In genomic region chr3:102182162-102182561, GRCh38 we compare ENCODE assay signal across 12 cellular contexts.
DNase-seq lines count a peak whose midpoint lies in the region; ATAC-seq and TF ChIP-seq lines count a peak whose summit lies in the region.
"Had no signal": no experiment of that assay in that cellular context is flagged by ENCODE, and none has a peak within 500 bp of the region (broad histone marks: within the 10 kb centered on the region; RNA-seq: fewer than 3 reads in every experiment).

No MANE protein-coding gene starts in this region.

- TF ChIP-seq POLR2A in IMR-90 (IDR thresholded peaks at IDR 0.05; ENCODE audit: low read depth, low read length) = no peak

- H3K4me2 ChIP-seq in IMR-90 (ENCODE audit: low read depth, low read length) = peak overlapping the region; percentile 4; the same call in 1 of the 2 replicates

- H3K27me3 ChIP-seq in IMR-90 (ENCODE audit: control insufficient read depth, insufficient read depth, low read length) (no peaks in the 10 kb centered on the region), stomach smooth muscle (ENCODE audit: control insufficient read depth in 1 of 2, insufficient read depth in 2 of 2, low read length in 2 of 2) (no peaks in the 10 kb centered on the region)

- in situ Hi-C loops in IMR-90 (cut with MboI; ENCODE audit: low sequenced_read_pairs) = no loop called here

- H3K4me3 ChIP-seq in IMR-90 (ENCODE audit: insufficient read depth, low read depth, low read length) = no peak overlapping the region
- no peak overlapping the region for H3K4me3 ChIP-seq in choroid plexus epithelial cell (ENCODE audit: low read depth, low read length)
- H3K4me3 ChIP-seq in stomach smooth muscle (ENCODE audit: low read length in 2 of 2) = no peak overlapping the region

- H3K56ac ChIP-seq in IMR-90 (ENCODE audit: extremely low read depth, insufficient read depth, low read length) = peak overlapping the region; percentile 30; the same call in 1 of the 2 replicates

- 100% methylated on average over 1 of the region's 5 CpGs; no CpG with 5 or more reads in 1 of the 2 experiments for WGBS in IMR-90 (ENCODE audit: extremely low coverage in 2 of 2, insufficient read length in 1 of 2), 2 experiments

- intact Hi-C loops in IMR-90 (cut with micrococcal nuclease) = loop anchor here (2.0 kb wide), 1 partner anchor 15 kb away; no protein-coding TSS in a partner anchor

- H3K36me3 ChIP-seq in IMR-90 (ENCODE audit: control insufficient read depth, insufficient read depth, low read length) (no peaks in the 10 kb centered on the region), stomach smooth muscle (ENCODE audit: control insufficient read depth in 2 of 2, insufficient read depth in 2 of 2, low read length in 2 of 2) (no peaks in the 10 kb centered on the region)

- peak overlapping the region; percentile 76 for H3K23ac ChIP-seq in IMR-90 (ENCODE audit: low read depth, low read length)

- dilution Hi-C loops in IMR-90 (cut with HindIII; ENCODE audit: low sequenced_read_pairs, unreplicated experiment) = no loop called here

- H3K4ac ChIP-seq in IMR-90 (ENCODE audit: low read depth, low read length) = peak overlapping the region; percentile 76

- peak overlapping the region; percentile 80 for H2AK5ac ChIP-seq in IMR-90 (ENCODE audit: low read depth, low read length)

- H3K79me1 ChIP-seq in IMR-90 (ENCODE audit: low read depth in 1 of 2, low read length in 2 of 2) = peaks cover 0 to 8% of the 10 kb centered on the region in 2 experiments; a peak in 2 of 4 replicates

- peak overlapping the region; percentile 93 for H2BK120ac ChIP-seq in IMR-90 (ENCODE audit: low read depth, low read length)

- no peak for TF ChIP-seq RAD21 in IMR-90 (IDR thresholded peaks at IDR 0.05; ENCODE audit: low read length)

- DNase-seq in IMR-90 = peak; percentile 57
- peak; percentile 79 for DNase-seq in choroid plexus epithelial cell (ENCODE audit: low read depth)
- DNase-seq in left kidney (ENCODE audit: low read depth, low spot score) = peak; percentile 25
- no peak for DNase-seq in T1000 (lab: John Stamatoyannopoulos, UW)
- no peak for DNase-seq in activated CD4-positive, alpha-beta T cell treated with anti-CD3 and anti-CD28 coated beads, Interleukin-2, amount 50 U/mL, for 48 hours
- DNase-seq in caudate nucleus (lab: John Stamatoyannopoulos, UW) = no peak
- DNase-seq: glutamatergic neuron, NCI-H1105, nephron progenitor cell had no signal

- TF ChIP-seq CTCF in IMR-90 (conservative IDR thresholded peaks at IDR 0.05; ENCODE audit: low read depth, low read length) (no peak), choroid plexus epithelial cell (conservative IDR thresholded peaks at IDR 0.05; ENCODE audit: low read depth, low read length) (no peak)

- peak overlapping the region; percentile 51 to 66; a peak in 2 of 4 replicates for H4K8ac ChIP-seq in IMR-90 (ENCODE audit: low read depth in 2 of 2, low read length in 2 of 2)

- no peak; the same call in 1 of the 2 replicates for ATAC-seq in IMR-90 (ENCODE audit: low read depth)
- ATAC-seq in HG02981 (IDR thresholded peaks at IDR 0.05; ENCODE audit: unreplicated experiment) = no peak
- ATAC-seq: HCT116 had no signal

- peak overlapping the region; percentile 56; the same call in 2 of the 3 replicates for H2BK15ac ChIP-seq in IMR-90 (ENCODE audit: low read depth, low read length)

- H3K14ac ChIP-seq in IMR-90 (replicated peaks; ENCODE audit: low read depth, low read length) = peak overlapping the region; percentile 88

- H3K18ac ChIP-seq in IMR-90 (ENCODE audit: low read depth, low read length) = peak overlapping the region; percentile 44

- H3K9me3 ChIP-seq in IMR-90 (ENCODE audit: control insufficient read depth, insufficient read depth, low read length) = no peaks in the 10 kb centered on the region
- no peaks in the 10 kb centered on the region for H3K9me3 ChIP-seq in stomach smooth muscle (ENCODE audit: control insufficient read depth in 2 of 2, low read length in 2 of 2)

- peak overlapping the region; percentile 47 for H4K91ac ChIP-seq in IMR-90 (ENCODE audit: insufficient read depth, low read depth, low read length)

- POLR2A ChIA-PET in IMR-90 (lab: Charles Lee; ENCODE audit: unreplicated experiment) = no interaction called here

- BruUV-seq in IMR-90 (replicated peaks; lab: Mats Ljungman, UMichigan) = no TSS peak

- peaks cover 4% of the 10 kb centered on the region for H3K9me1 ChIP-seq in IMR-90 (ENCODE audit: insufficient read depth, low read length)

- no peaks in the 10 kb centered on the region for H4K20me1 ChIP-seq in IMR-90 (ENCODE audit: insufficient read depth, low read length)

- H3K9ac ChIP-seq in IMR-90 (ENCODE audit: low read depth, low read length) (no peak overlapping the region), stomach smooth muscle (ENCODE audit: low read length in 2 of 2) (no peak overlapping the region)

- peak overlapping the region; percentile 93 for H2BK5ac ChIP-seq in IMR-90 (ENCODE audit: low read depth, low read length, poor library complexity, severe bottlenecking)

- peak overlapping the region; percentile 61 for H2BK20ac ChIP-seq in IMR-90 (ENCODE audit: low read depth, low read length)

- H3K27ac ChIP-seq in IMR-90 (ENCODE audit: insufficient read depth, low read length) = peak overlapping the region; percentile 78; the same call in 1 of the 2 replicates
- H3K27ac ChIP-seq in stomach smooth muscle (ENCODE audit: low read length) = peak overlapping the region; percentile 2
- H3K27ac ChIP-seq in caudate nucleus (ENCODE audit: low read depth, low read length) = no peak overlapping the region

- H2AFZ ChIP-seq in IMR-90 (replicated peaks; ENCODE audit: low read length, poor library complexity) = no peak overlapping the region

- CTCF ChIA-PET in IMR-90 (lab: Yijun Ruan, JAX) = interaction anchor here (2.1 kb wide), 1 partner anchor 43 kb away, joined by 8 read pairs; no protein-coding TSS in a partner anchor

- peak overlapping the region; percentile 96; the same call in 1 of the 2 replicates for H4K5ac ChIP-seq in IMR-90 (ENCODE audit: low read depth, low read length)

- H2AK9ac ChIP-seq in IMR-90 (replicated peaks; ENCODE audit: low read depth, low read length, poor library complexity) = no peak overlapping the region

- peaks cover 17% of the 10 kb centered on the region for H3K4me1 ChIP-seq in IMR-90 (ENCODE audit: control insufficient read depth, insufficient read depth, low read length)
- peaks cover 14% of the 10 kb centered on the region for H3K4me1 ChIP-seq in stomach smooth muscle (ENCODE audit: control insufficient read depth, insufficient read depth, low read length)

TF ChIP-seq in IMR-90, 13 proteins besides CTCF, POLR2A, EP300 and RAD21:
- TF ChIP-seq MAFK (IDR thresholded peaks at IDR 0.05; ENCODE audit: low read depth, low read length) (no peak), RCOR1 (IDR thresholded peaks at IDR 0.05; ENCODE audit: insufficient replicate concordance, low read length) (no peak), USF2 (IDR thresholded peaks at IDR 0.05; ENCODE audit: low read depth, low read length) (no peak), BHLHE40 (IDR thresholded peaks at IDR 0.05; ENCODE audit: low read depth, low read length) (0 out of 2 replicates have a peak, but pooled peaks have one; percentile 15), NFE2L2 (IDR thresholded peaks at IDR 0.05; ENCODE audit: low read depth, low read length) (no peak), CEBPB (IDR thresholded peaks at IDR 0.05; ENCODE audit: low read depth, low read length) (peak; percentile 63), FOS (IDR thresholded peaks at IDR 0.05; ENCODE audit: low read depth, low read length) (no peak), MXI1 (IDR thresholded peaks at IDR 0.05; ENCODE audit: borderline replicate concordance, low read depth, low read length) (no peak), MAZ (IDR thresholded peaks at IDR 0.05; ENCODE audit: borderline replicate concordance, low read depth, low read length) (no peak), RFX5 (IDR thresholded peaks at IDR 0.05; ENCODE audit: low read depth, low read length) (no peak)

Comparison
In these comparisons a context has a peak if more than half of its experiments do, and no peak if none do; other contexts are left out.
1. DNase-seq: peak in IMR-90 (single experiment), choroid plexus epithelial cell (single experiment) and left kidney (single experiment); none in T1000 (single experiment), activated CD4-positive, alpha-beta T cell treated with anti-CD3 and anti-CD28 coated beads, Interleukin-2, amount 50 U/mL, for 48 hours (0 of 2) and caudate nucleus (0 of 61).